Comparison of ENCODE assay signal across 32 cellular contexts in the genomic region with DNA sequence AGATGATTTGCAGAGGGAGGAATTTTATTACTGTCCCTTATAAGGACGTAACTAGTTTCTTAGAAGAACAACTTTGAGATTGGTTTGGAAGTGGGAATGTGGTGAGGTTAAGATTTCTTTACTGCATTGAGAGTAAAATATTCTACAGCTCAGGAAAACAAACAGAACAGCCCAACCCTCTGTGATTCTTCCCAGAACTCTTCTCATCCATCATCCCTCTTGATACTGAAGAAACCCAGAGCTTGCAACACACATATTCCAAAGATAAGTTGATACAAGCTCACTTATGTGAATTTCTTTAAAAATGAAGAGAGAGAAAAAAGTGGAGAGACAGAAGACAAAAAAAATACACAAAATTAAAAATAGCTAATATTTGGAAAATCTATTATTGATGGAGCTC.
"Had no signal": no experiment of that assay in that cellular context is flagged by ENCODE, and none has a peak within 500 bp of the region (broad histone marks: within the 10 kb centered on the region; RNA-seq: fewer than 3 reads in every experiment).

No MANE protein-coding gene starts in this region.

- H3K4me2 ChIP-seq: smooth muscle cell had no signal

- H3K36me3 ChIP-seq: brain microvascular endothelial cell, gastrocnemius medialis, neutrophil, pancreas, prostate gland, right atrium auricular region, vagina had no signal

- H3K9me3 Mint-ChIP-seq: activated CD4-positive, alpha-beta memory T cell treated with anti-CD3 and anti-CD28 coated beads, Interleukin-2, amount 10 ng/mL, durations not matched to agents 7 days and 5 days; activated CD4-positive, alpha-beta T cell treated with anti-CD3 and anti-CD28 coated beads, Interleukin-2, amount 10 ng/mL, durations not matched to agents 7 days and 5 days; activated naive CD4-positive, alpha-beta T cell treated with anti-CD3 and anti-CD28 coated beads, Interleukin-2, amount 50 U/mL, for 72 hours; activated T-helper 2 cell treated with anti-CD3 and anti-CD28 coated beads, Interferon-gamma antibody, Interleukin-2, Interleukin-4, amounts not matched to agents 10 μg/mL and 5 μg/mL and 100 μg/mL, durations not matched to agents 14 hours and 24 hours and 36 hours; naive B cell; stimulated activated memory B cell treated with anti-CD40 and anti-IgM and Interleukin-4, amounts not matched to agents 10 μg/mL and 1 μg/mL and 100 μg/mL, for 72 hours; type B pancreatic cell had no signal

- H3K4me3 Mint-ChIP-seq: activated CD4-positive, alpha-beta memory T cell treated with anti-CD3 and anti-CD28 coated beads, Interleukin-2, amount 10 ng/mL, durations not matched to agents 7 days and 5 days; activated CD4-positive, alpha-beta T cell treated with anti-CD3 and anti-CD28 coated beads, Interleukin-2, amount 10 ng/mL, durations not matched to agents 7 days and 5 days; naive B cell; nephron progenitor cell; stimulated activated memory B cell treated with anti-CD40 and anti-IgM and Interleukin-4, amounts not matched to agents 10 μg/mL and 1 μg/mL and 100 μg/mL, for 72 hours; stimulated activated naive CD8-positive, alpha-beta T cell treated with anti-CD3 and anti-CD28 coated beads, Interleukin-15, amount 100 ng/mL, for 72 hours; T-helper 1 cell treated with Interleukin-12 subunit alpha and Interleukin-12 subunit beta and Interleukin-4 antibody, amounts not matched to agents 30 μg/mL and 1 μg/mL, for 36 hours; type B pancreatic cell had no signal

- H3K36me3 Mint-ChIP-seq: activated naive CD4-positive, alpha-beta T cell treated with anti-CD3 and anti-CD28 coated beads, Interleukin-2, amount 50 U/mL, for 72 hours; naive B cell; stimulated activated memory B cell treated with anti-CD40 and anti-IgM and Interleukin-4, amounts not matched to agents 10 μg/mL and 1 μg/mL and 100 μg/mL, for 72 hours; type B pancreatic cell had no signal

- H3K27ac Mint-ChIP-seq: activated CD4-positive, alpha-beta memory T cell treated with anti-CD3 and anti-CD28 coated beads, Interleukin-2, amount 10 ng/mL, durations not matched to agents 7 days and 5 days; activated CD4-positive, alpha-beta T cell treated with anti-CD3 and anti-CD28 coated beads, Interleukin-2, amount 10 ng/mL, durations not matched to agents 7 days and 5 days; activated naive CD4-positive, alpha-beta T cell treated with anti-CD3 and anti-CD28 coated beads, Interleukin-2, amount 50 U/mL, for 72 hours; activated T-helper 2 cell treated with anti-CD3 and anti-CD28 coated beads, Interferon-gamma antibody, Interleukin-2, Interleukin-4, amounts not matched to agents 10 μg/mL and 5 μg/mL and 100 μg/mL, durations not matched to agents 14 hours and 24 hours and 36 hours; naive B cell; nephron progenitor cell; stimulated activated memory B cell treated with anti-CD40 and anti-IgM and Interleukin-4, amounts not matched to agents 10 μg/mL and 1 μg/mL and 100 μg/mL, for 72 hours; stimulated activated naive CD8-positive, alpha-beta T cell treated with anti-CD3 and anti-CD28 coated beads, Interleukin-15, amount 100 ng/mL, for 72 hours; T-helper 1 cell treated with Interleukin-12 subunit alpha and Interleukin-12 subunit beta and Interleukin-4 antibody, amounts not matched to agents 30 μg/mL and 1 μg/mL, for 36 hours; type B pancreatic cell had no signal

- H3K27ac ChIP-seq: brain microvascular endothelial cell, coronary artery, dorsolateral prefrontal cortex, gastrocnemius medialis, neutrophil, pancreas, prostate gland, right atrium auricular region, vagina had no signal

- H3K27me3 ChIP-seq: brain microvascular endothelial cell, dorsolateral prefrontal cortex, gastrocnemius medialis, neutrophil, pancreas, right atrium auricular region, vagina had no signal

- H3K4me3 ChIP-seq: coronary artery, dorsolateral prefrontal cortex, gastrocnemius medialis, pancreas, prostate gland, right atrium auricular region, smooth muscle cell, vagina had no signal

- ATAC-seq: activated naive CD4-positive, alpha-beta T cell treated with anti-CD3 and anti-CD28 coated beads, Interleukin-2, amount 50 U/mL, for 72 hours; gastrocnemius medialis; left ventricle myocardium superior; pancreas; stimulated activated memory B cell treated with anti-CD40 and anti-IgM and Interleukin-4, amounts not matched to agents 10 μg/mL and 1 μg/mL and 100 μg/mL, for 72 hours; stimulated activated naive CD8-positive, alpha-beta T cell treated with anti-CD3 and anti-CD28 coated beads, Interleukin-15, amount 100 ng/mL, for 72 hours had no signal

- H3K9me3 ChIP-seq: gastrocnemius medialis, neutrophil, pancreas, prostate gland, right atrium auricular region, vagina had no signal

- H3K4me1 ChIP-seq: gastrocnemius medialis, pancreas, prostate gland, vagina had no signal

- H3K27me3 Mint-ChIP-seq: activated CD4-positive, alpha-beta memory T cell treated with anti-CD3 and anti-CD28 coated beads, Interleukin-2, amount 10 ng/mL, durations not matched to agents 7 days and 5 days; activated CD4-positive, alpha-beta T cell treated with anti-CD3 and anti-CD28 coated beads, Interleukin-2, amount 10 ng/mL, durations not matched to agents 7 days and 5 days; naive B cell; stimulated activated memory B cell treated with anti-CD40 and anti-IgM and Interleukin-4, amounts not matched to agents 10 μg/mL and 1 μg/mL and 100 μg/mL, for 72 hours; stimulated activated naive CD8-positive, alpha-beta T cell treated with anti-CD3 and anti-CD28 coated beads, Interleukin-15, amount 100 ng/mL, for 72 hours; type B pancreatic cell had no signal

- H3K4me1 Mint-ChIP-seq: activated CD4-positive, alpha-beta memory T cell treated with anti-CD3 and anti-CD28 coated beads, Interleukin-2, amount 10 ng/mL, durations not matched to agents 7 days and 5 days; naive B cell; stimulated activated memory B cell treated with anti-CD40 and anti-IgM and Interleukin-4, amounts not matched to agents 10 μg/mL and 1 μg/mL and 100 μg/mL, for 72 hours; stimulated activated naive CD8-positive, alpha-beta T cell treated with anti-CD3 and anti-CD28 coated beads, Interleukin-15, amount 100 ng/mL, for 72 hours had no signal

- DNase-seq: activated CD4-positive, alpha-beta memory T cell treated with anti-CD3 and anti-CD28 coated beads, Interleukin-2, amount 10 ng/mL, durations not matched to agents 7 days and 5 days; activated CD4-positive, alpha-beta T cell treated with anti-CD3 and anti-CD28 coated beads, Interleukin-2, amount 10 ng/mL, durations not matched to agents 7 days and 5 days; activated CD4-positive, CD25-positive, alpha-beta regulatory T cell treated with anti-CD3 and anti-CD28 coated beads, Interleukin-2, amount 50 U/mL, for 72 hours; activated T-cell treated with anti-CD3 and anti-CD28 coated beads, Interleukin-2, amount 50 U/mL, for 48 hours; aorta; brain microvascular endothelial cell; dorsolateral prefrontal cortex; effector memory CD4-positive, alpha-beta T cell; gastrocnemius medialis; glutamatergic neuron; islet precursor cell; left ventricle myocardium superior; naive B cell; nephron progenitor cell; pancreas; stimulated activated CD4-positive, alpha-beta T cell treated with anti-CD3 and anti-CD28 coated beads, Interleukin-1b, Interleukin-23, amount 100 ng/mL, for 48 hours; stimulated activated CD4-positive, alpha-beta T cell treated with anti-CD3 and anti-CD28 coated beads, Interleukin-4, amount 100 ng/mL, for 4 hours; stimulated activated CD8-positive, alpha-beta memory T cell treated with anti-CD3 and anti-CD28 coated beads, Interleukin-4, amount 100 ng/mL, for 48 hours; stimulated activated naive CD8-positive, alpha-beta T cell treated with anti-CD3 and anti-CD28 coated beads, Interleukin-15, amount 100 ng/mL, for 72 hours; substantia nigra; T-helper 9 cell had no signal
